27 cellular contexts compared by ENCODE assay signal in the genomic region with DNA sequence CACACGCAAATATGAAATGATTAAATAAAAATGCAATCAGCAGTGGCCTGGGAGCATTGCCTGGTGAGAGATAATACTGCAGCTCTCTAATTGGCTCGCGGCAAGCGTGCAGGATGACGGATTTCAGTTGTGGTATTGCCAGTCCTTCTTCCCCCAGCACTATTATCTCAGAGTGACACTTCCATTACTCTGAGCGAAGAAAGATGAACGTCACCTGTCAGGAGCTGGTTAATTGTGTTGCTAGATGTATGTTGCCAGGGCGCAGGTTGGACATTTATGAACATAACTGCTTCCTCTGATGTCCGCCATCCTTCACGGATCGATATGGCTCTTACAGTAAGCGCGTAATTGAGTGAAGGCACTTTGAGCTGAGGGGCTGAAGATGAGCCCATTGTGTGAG.
"Had no signal": no experiment of that assay in that cellular context is flagged by ENCODE, and none has a peak within 500 bp of the region (broad histone marks: within the 10 kb centered on the region; RNA-seq: fewer than 3 reads in every experiment).

No MANE protein-coding gene starts in this region.

- H3K9me3 ChIP-seq: gastrocnemius medialis, heart left ventricle had no signal

- H3K36me3 ChIP-seq: brain microvascular endothelial cell, gastrocnemius medialis, heart left ventricle had no signal

- H3K36me3 Mint-ChIP-seq: activated naive CD8-positive, alpha-beta T cell had no signal

- H3K4me3 Mint-ChIP-seq: activated CD4-positive, alpha-beta memory T cell treated with anti-CD3 and anti-CD28 coated beads, Interleukin-2, amount 10 ng/mL, durations not matched to agents 7 days and 5 days; activated CD4-positive, alpha-beta T cell treated with anti-CD3 and anti-CD28 coated beads, Interleukin-2, amount 10 ng/mL, durations not matched to agents 7 days and 5 days; activated naive CD8-positive, alpha-beta T cell; activated T-cell treated with anti-CD3 and anti-CD28 coated beads, Interleukin-2, amount 50 U/mL, for 4 hours; activated T-helper 17 cell treated with anti-CD3 and anti-CD28 coated beads, Interleukin-2, amount 50 U/mL, for 72 hours; central memory CD8-positive, alpha-beta T cell; dendritic cell treated with granulocyte-macrophage colony-stimulating factor and Interleukin-4, amounts not matched to agents 40 ng/mL and 50 ng/mL, for 4 days; endodermal cell had no signal

- H3K27me3 ChIP-seq: brain microvascular endothelial cell, dorsolateral prefrontal cortex, foreskin keratinocyte, gastrocnemius medialis, heart left ventricle had no signal

- H3K27me3 Mint-ChIP-seq: activated CD4-positive, alpha-beta T cell treated with anti-CD3 and anti-CD28 coated beads, Interleukin-2, amount 10 ng/mL, durations not matched to agents 7 days and 5 days; central memory CD8-positive, alpha-beta T cell; dendritic cell treated with granulocyte-macrophage colony-stimulating factor and Interleukin-4, amounts not matched to agents 40 ng/mL and 50 ng/mL, for 4 days had no signal

- H3K4me1 Mint-ChIP-seq: activated CD4-positive, alpha-beta memory T cell treated with anti-CD3 and anti-CD28 coated beads, Interleukin-2, amount 10 ng/mL, durations not matched to agents 7 days and 5 days; activated CD4-positive, alpha-beta T cell treated with anti-CD3 and anti-CD28 coated beads, Interleukin-2, amount 10 ng/mL, durations not matched to agents 7 days and 5 days; activated T-helper 17 cell treated with anti-CD3 and anti-CD28 coated beads, Interleukin-2, amount 50 U/mL, for 72 hours; central memory CD8-positive, alpha-beta T cell had no signal

- H3K27ac ChIP-seq: brain microvascular endothelial cell, coronary artery, dorsolateral prefrontal cortex, foreskin keratinocyte, gastrocnemius medialis, heart left ventricle had no signal

- H3K9me3 Mint-ChIP-seq: activated CD4-positive, alpha-beta memory T cell treated with anti-CD3 and anti-CD28 coated beads, Interleukin-2, amount 10 ng/mL, durations not matched to agents 7 days and 5 days; activated CD4-positive, alpha-beta T cell treated with anti-CD3 and anti-CD28 coated beads, Interleukin-2, amount 10 ng/mL, durations not matched to agents 7 days and 5 days; activated T-cell treated with anti-CD3 and anti-CD28 coated beads, Interleukin-2, amount 50 U/mL, for 4 hours; activated T-helper 17 cell treated with anti-CD3 and anti-CD28 coated beads, Interleukin-2, amount 50 U/mL, for 72 hours; central memory CD8-positive, alpha-beta T cell; dendritic cell treated with granulocyte-macrophage colony-stimulating factor and Interleukin-4, amounts not matched to agents 40 ng/mL and 50 ng/mL, for 4 days; endodermal cell had no signal

- H3K4me3 ChIP-seq: coronary artery, dorsolateral prefrontal cortex, gastrocnemius medialis, heart left ventricle had no signal

- H3K27ac Mint-ChIP-seq: activated CD4-positive, alpha-beta memory T cell treated with anti-CD3 and anti-CD28 coated beads, Interleukin-2, amount 10 ng/mL, durations not matched to agents 7 days and 5 days; activated CD4-positive, alpha-beta T cell treated with anti-CD3 and anti-CD28 coated beads, Interleukin-2, amount 10 ng/mL, durations not matched to agents 7 days and 5 days; activated naive CD8-positive, alpha-beta T cell; activated T-helper 17 cell treated with anti-CD3 and anti-CD28 coated beads, Interleukin-2, amount 50 U/mL, for 72 hours; dendritic cell treated with granulocyte-macrophage colony-stimulating factor and Interleukin-4, amounts not matched to agents 40 ng/mL and 50 ng/mL, for 4 days; endodermal cell had no signal

- ATAC-seq: activated T-cell treated with anti-CD3 and anti-CD28 coated beads, Interleukin-2, amount 50 U/mL, for 4 hours; activated T-helper 17 cell treated with anti-CD3 and anti-CD28 coated beads, Interleukin-2, amount 50 U/mL, for 72 hours; esophagus mucosa; foreskin keratinocyte; gastrocnemius medialis; heart left ventricle had no signal

- DNase-seq: activated CD4-positive, alpha-beta memory T cell treated with anti-CD3 and anti-CD28 coated beads, Interleukin-2, amount 10 ng/mL, durations not matched to agents 7 days and 5 days; activated CD4-positive, alpha-beta T cell treated with anti-CD3 and anti-CD28 coated beads for 1 hour; activated CD4-positive, alpha-beta T cell treated with anti-CD3 and anti-CD28 coated beads for 4 hours; activated CD4-positive, alpha-beta T cell treated with anti-CD3 and anti-CD28 coated beads, Interleukin-2, amount 10 ng/mL, durations not matched to agents 7 days and 5 days; activated CD4-positive, alpha-beta T cell treated with anti-CD3 and anti-CD28 coated beads, Interleukin-2, amount 50 U/mL, for 4 hours; activated effector memory CD4-positive, alpha-beta T cell treated with Interleukin-2 at 50 U/mL for 16 hours; activated gamma-delta T cell treated with Interleukin-2 at 50 U/mL for 16 hours; activated naive CD4-positive, alpha-beta T cell treated with anti-CD3 and anti-CD28 coated beads, Interleukin-2, amount 50 U/mL, for 16 hours; activated naive CD4-positive, alpha-beta T cell treated with Interleukin-2 at 50 U/mL for 16 hours; activated T-cell treated with anti-CD3 and anti-CD28 coated beads, Interleukin-2, amount 50 U/mL, for 4 hours; amniotic stem cell; anterior cingulate cortex; brain microvascular endothelial cell; dorsolateral prefrontal cortex; effector memory CD4-positive, alpha-beta T cell; endodermal cell; foreskin keratinocyte; gastrocnemius medialis; glutamatergic neuron; heart left ventricle; T-helper 2 cell had no signal

- H3K4me1 ChIP-seq: foreskin keratinocyte, gastrocnemius medialis, heart left ventricle had no signal
